Comparison of ENCODE assay signal across 8 cellular contexts in genomic region chr18:72544092-72544886, GRCh38. TPM values are rescaled to one million over a fixed set of nuclear protein-coding genes. Genes with fewer than 3 reads are reported as not detected.
DNase-seq lines count a peak whose midpoint lies in the region; ATAC-seq and TF ChIP-seq lines count a peak whose summit lies in the region.

TSS of gene CBLN2 (minus strand) at chr18:72544342. CDS start at chr18:72542160, 2,182 bp downstream.

- intact Hi-C loops in activated naive CD4-positive, alpha-beta T cell treated with anti-CD3 and anti-CD28 coated beads for 36 hours (cut with micrococcal nuclease), result loop anchor here (1.0 to 10.0 kb wide), 2 partner anchors 1612 to 1949 kb away; no protein-coding TSS in a partner anchor
- intact Hi-C loops in naive thymus-derived CD4-positive, alpha-beta T cell (cut with micrococcal nuclease), result loop anchor here in 1 of 2 donors (5.0 to 10.0 kb wide), 3 partner anchors 321 to 1762 kb away; partner anchors contain the start of gene NETO1
- intact Hi-C loops in aorta (cut with DNase I), result no loop called here

- H3K27me3 ChIP-seq in MG63 (peaks cover 31% of the 10 kb centered on the region), aorta (ENCODE audit: control insufficient read depth in 1 of 2, insufficient read depth in 2 of 2, low read length in 1 of 2) (peaks cover 0 to 4% of the 10 kb centered on the region in 2 donors)
- H3K27me3 ChIP-seq in naive thymus-derived CD4-positive, alpha-beta T cell (ENCODE audit: control insufficient read depth in 2 of 2, insufficient read depth in 2 of 2, low read length in 2 of 2), result no peaks in the 10 kb centered on the region

- 4% methylated on average over 44 of the region's 44 CpGs for WGBS in aorta, 2 donors

- POLR2A ChIA-PET in HEK293 (lab: Yijun Ruan, JAX), result interaction anchor here (0.6 kb wide), 1 partner anchor 9 kb away, joined by 3 read pairs; no protein-coding TSS in a partner anchor
- POLR2A ChIA-PET in naive thymus-derived CD4-positive, alpha-beta T cell (lab: Charles Lee), result no interaction called here

- no peaks in the 10 kb centered on the region for H3K36me3 ChIP-seq in HEK293 (ENCODE audit: control insufficient read depth in 2 of 2, insufficient read depth in 1 of 2, low read length in 2 of 2)
- H3K36me3 ChIP-seq in MG63, result no peaks in the 10 kb centered on the region
- H3K36me3 ChIP-seq in naive thymus-derived CD4-positive, alpha-beta T cell (ENCODE audit: control insufficient read depth in 2 of 3, insufficient read depth in 3 of 3, low read length in 3 of 3), result no peaks in the 10 kb centered on the region
- H3K36me3 ChIP-seq in aorta (ENCODE audit: control insufficient read depth in 1 of 2, insufficient read depth in 2 of 2, low read length in 1 of 2), result no peaks in the 10 kb centered on the region

- H3K27me3 Mint-ChIP-seq in activated naive CD4-positive, alpha-beta T cell treated with anti-CD3 and anti-CD28 coated beads for 36 hours (ENCODE audit: low read depth), result peaks cover 38% of the 10 kb centered on the region
- H3K27me3 Mint-ChIP-seq in T-helper 1 cell treated with Interleukin-12 subunit alpha and Interleukin-12 subunit beta and Interleukin-4 antibody, amounts not matched to agents 30 μg/mL and 1 μg/mL, for 36 hours (ENCODE audit: low read depth), result peaks cover 44% of the 10 kb centered on the region
- H3K27me3 Mint-ChIP-seq in naive thymus-derived CD4-positive, alpha-beta T cell, result peaks cover 39 to 51% (median 44%) of the 10 kb centered on the region in 5 donors

- H3K27ac ChIP-seq in HEK293 (ENCODE audit: extremely low read depth, low read depth, low read length) (no peak within 1 kb of the TSS), aorta (ENCODE audit: low read depth in 1 of 2, low read length in 2 of 2) (no peak within 1 kb of the TSS)
- H3K27ac ChIP-seq in naive thymus-derived CD4-positive, alpha-beta T cell (ENCODE audit: low read depth, low read length), result no peak within 1 kb of the TSS

- H3K4me1 ChIP-seq in HEK293 (ENCODE audit: control insufficient read depth, insufficient read depth, low read length) (no peaks in the 10 kb centered on the region), aorta (ENCODE audit: control insufficient read depth in 1 of 2, insufficient read depth in 2 of 2, low read length in 2 of 2) (no peaks in the 10 kb centered on the region)
- H3K4me1 ChIP-seq in naive thymus-derived CD4-positive, alpha-beta T cell (ENCODE audit: control insufficient read depth in 2 of 2, insufficient read depth in 2 of 2, low read length in 2 of 2), result no peaks in the 10 kb centered on the region

- CTCF ChIA-PET in activated naive CD4-positive, alpha-beta T cell treated with anti-CD3 and anti-CD28 coated beads for 36 hours (lab: Charles Lee), result interaction anchor here (0.6 to 0.8 kb wide), 3 partner anchors 25 to 455 kb away, joined by 3 read pairs; no protein-coding TSS in a partner anchor
- CTCF ChIA-PET in HEK293 (lab: Yijun Ruan, JAX), result interaction anchor here (0.6 to 0.9 kb wide), 9 partner anchors 9 to 1948 kb away, joined by 3 to 10 read pairs (median 3); no protein-coding TSS in a partner anchor
- CTCF ChIA-PET in naive thymus-derived CD4-positive, alpha-beta T cell (lab: Charles Lee), result no interaction called here

- H3K9me3 ChIP-seq in HEK293 (ENCODE audit: control insufficient read depth, insufficient read depth, low read depth, low read length), result no peaks in the 10 kb centered on the region
- no peaks in the 10 kb centered on the region for H3K9me3 ChIP-seq in MG63
- H3K9me3 ChIP-seq in naive thymus-derived CD4-positive, alpha-beta T cell (ENCODE audit: control insufficient read depth in 2 of 3, low read length in 3 of 3), result no peaks in the 10 kb centered on the region
- H3K9me3 ChIP-seq in aorta (ENCODE audit: control insufficient read depth, low read length), result peaks cover 1% of the 10 kb centered on the region

- ATAC-seq in naive thymus-derived CD4-positive, alpha-beta T cell, result no peak
- ATAC-seq in aorta (ENCODE audit: low FRiP score), result peak; percentile 39

- H3K4me3 ChIP-seq in HEK293 (ENCODE audit: low read depth, low read length), result peak within 1 kb of the TSS; percentile 21
- peak within 1 kb of the TSS; percentile 16; the same call in 1 of the 2 replicates for H3K4me3 ChIP-seq in MG63
- H3K4me3 ChIP-seq in epithelial cell of proximal tubule (ENCODE audit: low read depth, low read length), result peak within 1 kb of the TSS; percentile 39
- H3K4me3 ChIP-seq in naive thymus-derived CD4-positive, alpha-beta T cell (ENCODE audit: low read length), result no peak within 1 kb of the TSS
- no peak within 1 kb of the TSS for H3K4me3 ChIP-seq in aorta (ENCODE audit: low read length in 2 of 2)

- TF ChIP-seq CTCF in HEK293 (tag by site-specific recombination; IDR thresholded peaks at IDR 0.05) (peak; percentile 61), epithelial cell of proximal tubule (conservative IDR thresholded peaks at IDR 0.05; ENCODE audit: low read depth, low read length) (peak; percentile 72)

- H3K4me1 Mint-ChIP-seq in activated naive CD4-positive, alpha-beta T cell treated with anti-CD3 and anti-CD28 coated beads for 36 hours (ENCODE audit: low read depth), result peaks cover 11% of the 10 kb centered on the region
- no peaks in the 10 kb centered on the region for H3K4me1 Mint-ChIP-seq in T-helper 1 cell treated with Interleukin-12 subunit alpha and Interleukin-12 subunit beta and Interleukin-4 antibody, amounts not matched to agents 30 μg/mL and 1 μg/mL, for 36 hours (ENCODE audit: low read depth)
- peaks cover 5 to 18% (median 12%) of the 10 kb centered on the region in 7 donors for H3K4me1 Mint-ChIP-seq in naive thymus-derived CD4-positive, alpha-beta T cell

- peak; percentile 55 for DNase-seq in activated naive CD4-positive, alpha-beta T cell treated with anti-CD3 and anti-CD28 coated beads for 36 hours
- DNase-seq in activated naive CD4-positive, alpha-beta T cell treated with Interleukin-2 at 50 U/mL for 16 hours, result no peak
- DNase-seq in MG63 (peak; percentile 66), epithelial cell of proximal tubule (ENCODE audit: low read depth) (no peak), aorta (peak in 1 of 2 donors; percentile 68)
- peak in 1 of 9 donors; percentile 52 for DNase-seq in naive thymus-derived CD4-positive, alpha-beta T cell

- H3K27ac Mint-ChIP-seq in activated naive CD4-positive, alpha-beta T cell treated with anti-CD3 and anti-CD28 coated beads for 36 hours, result no peak within 1 kb of the TSS
- H3K27ac Mint-ChIP-seq in T-helper 1 cell treated with Interleukin-12 subunit alpha and Interleukin-12 subunit beta and Interleukin-4 antibody, amounts not matched to agents 30 μg/mL and 1 μg/mL, for 36 hours, result peak within 1 kb of the TSS; percentile 5
- H3K27ac Mint-ChIP-seq in naive thymus-derived CD4-positive, alpha-beta T cell, result peak within 1 kb of the TSS in 1 of 9 donors; percentile 5

- H3K4me3 Mint-ChIP-seq in activated naive CD4-positive, alpha-beta T cell treated with anti-CD3 and anti-CD28 coated beads for 36 hours, result no peak within 1 kb of the TSS
- no peak within 1 kb of the TSS for H3K4me3 Mint-ChIP-seq in T-helper 1 cell treated with Interleukin-12 subunit alpha and Interleukin-12 subunit beta and Interleukin-4 antibody, amounts not matched to agents 30 μg/mL and 1 μg/mL, for 36 hours
- peak within 1 kb of the TSS in 8 of 10 donors; percentile 6 to 75 (median 42) for H3K4me3 Mint-ChIP-seq in naive thymus-derived CD4-positive, alpha-beta T cell

- H3K36me3 Mint-ChIP-seq in activated naive CD4-positive, alpha-beta T cell treated with anti-CD3 and anti-CD28 coated beads for 36 hours (ENCODE audit: low read depth), result no peaks in the 10 kb centered on the region
- no peaks in the 10 kb centered on the region for H3K36me3 Mint-ChIP-seq in T-helper 1 cell treated with Interleukin-12 subunit alpha and Interleukin-12 subunit beta and Interleukin-4 antibody, amounts not matched to agents 30 μg/mL and 1 μg/mL, for 36 hours (ENCODE audit: low read depth)
- peaks cover 0 to 4% (median 0%) of the 10 kb centered on the region in 5 donors for H3K36me3 Mint-ChIP-seq in naive thymus-derived CD4-positive, alpha-beta T cell

- no peaks in the 10 kb centered on the region for H3K9me3 Mint-ChIP-seq in activated naive CD4-positive, alpha-beta T cell treated with anti-CD3 and anti-CD28 coated beads for 36 hours
- no peaks in the 10 kb centered on the region for H3K9me3 Mint-ChIP-seq in T-helper 1 cell treated with Interleukin-12 subunit alpha and Interleukin-12 subunit beta and Interleukin-4 antibody, amounts not matched to agents 30 μg/mL and 1 μg/mL, for 36 hours
- peaks cover 0 to 14% (median 0%) of the 10 kb centered on the region in 11 donors for H3K9me3 Mint-ChIP-seq in naive thymus-derived CD4-positive, alpha-beta T cell

TF ChIP-seq in HEK293, 187 proteins besides CTCF, POLR2A, EP300 and RAD21 (continues in another document):
- TF ChIP-seq ZNF423 (tag by site-specific recombination; IDR thresholded peaks at IDR 0.05) (no peak), ZNF639 (tag by site-specific recombination; IDR thresholded peaks at IDR 0.05) (no peak), ZNF335 (tag by site-specific recombination; conservative IDR thresholded peaks at IDR 0.05) (peak; percentile 50; the same call in 1 of the 2 replicates), ZNF654 (tag by site-specific recombination; IDR thresholded peaks at IDR 0.05; ENCODE audit: low read depth) (peak; percentile 44; the same call in 1 of the 2 replicates), ZBTB8A (tag by site-specific recombination; IDR thresholded peaks at IDR 0.05) (0 out of 2 replicates have a peak, but pooled peaks have one; percentile 16)

RNA-seq across cellular contexts. Expression of gene CBLN2, which starts in this region (rescaled TPM):
- not detected for total RNA-seq in activated naive CD4-positive, alpha-beta T cell treated with anti-CD3 and anti-CD28 coated beads for 36 hours
- total RNA-seq in MG63 (2014; rRNA removed; shearing (Covaris generic); ENCODE audit: low replicate concordance), result not detected in 2 replicates
- 0.07 TPM in 1 of 2 replicates, not detected in the other for total RNA-seq in epithelial cell of proximal tubule
- not detected for total RNA-seq in naive thymus-derived CD4-positive, alpha-beta T cell
- polyA plus RNA-seq in naive thymus-derived CD4-positive, alpha-beta T cell, result not detected
- total RNA-seq in aorta, result under 1 TPM in 1 of 2 donors, not detected in 1; 0.49 TPM
- polyA plus RNA-seq in aorta, result not detected

Comparison
In these comparisons a context has a peak if more than half of its experiments do, and no peak if none do; other contexts are left out.
1. Peak in DNase-seq in activated naive CD4-positive, alpha-beta T cell treated with anti-CD3 and anti-CD28 coated beads for 36 hours; RNA of the gene not detected or under 1 TPM.
2. Peak in DNase-seq and H3K4me3 ChIP-seq in MG63; RNA of the gene not detected or under 1 TPM.
3. Peak in ATAC-seq in aorta; RNA of the gene not detected or under 1 TPM.
4. H3K4me3 Mint-ChIP-seq: peak in naive thymus-derived CD4-positive, alpha-beta T cell (8 of 10); none in activated naive CD4-positive, alpha-beta T cell treated with anti-CD3 and anti-CD28 coated beads for 36 hours (single experiment) and T-helper 1 cell treated with Interleukin-12 subunit alpha and Interleukin-12 subunit beta and Interleukin-4 antibody, amounts not matched to agents 30 μg/mL and 1 μg/mL, for 36 hours (single experiment).
5. H3K4me3 ChIP-seq: peak in HEK293 (single experiment) and epithelial cell of proximal tubule (single experiment); none in naive thymus-derived CD4-positive, alpha-beta T cell (single experiment) and aorta (0 of 2).